ENCODE assay signal across 8 cellular contexts in the genomic region with DNA sequence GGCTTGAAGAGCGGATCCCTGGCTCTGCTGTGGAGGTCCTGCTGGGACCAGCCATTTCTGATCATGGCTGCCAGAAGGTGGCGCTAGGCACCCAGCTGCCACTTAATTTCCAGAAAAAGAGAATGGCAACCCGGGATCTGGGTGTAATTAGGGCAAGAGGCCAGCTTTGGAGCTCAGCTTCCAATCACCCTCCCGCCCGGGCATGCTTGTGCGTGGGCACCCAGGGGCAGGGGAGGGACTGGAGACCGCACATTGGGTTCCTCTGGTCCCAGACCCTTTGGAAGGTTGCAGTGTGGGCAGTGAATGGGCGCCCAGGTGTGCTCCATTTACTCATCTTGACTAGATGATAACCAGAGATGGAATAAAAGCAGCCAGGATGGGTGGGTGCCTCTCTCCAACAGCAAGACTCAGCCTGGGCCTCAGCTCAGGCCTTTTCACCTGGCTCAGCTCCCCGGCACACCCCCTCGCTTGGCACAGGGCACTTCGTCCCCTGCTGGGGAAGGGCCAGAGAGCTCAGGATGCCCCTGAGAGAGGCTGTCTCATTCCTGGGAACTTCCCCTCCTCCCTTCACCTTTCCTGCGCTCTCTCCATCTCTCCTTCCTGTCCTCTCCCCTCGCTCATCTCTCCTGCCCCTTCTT. TPM values are rescaled to one million over a fixed set of nuclear protein-coding genes. Genes with fewer than 3 reads are reported as not detected.
DNase-seq lines count a peak whose midpoint lies in the region; ATAC-seq, FAIRE-seq and TF ChIP-seq lines count a peak whose summit lies in the region.

No MANE protein-coding gene starts in this region.

- FAIRE-seq in bronchial epithelial cell (lab: Jason Lieb, UNC) = peak; percentile 55

- peaks cover 4% of the 10 kb centered on the region for H3K27me3 ChIP-seq in bronchial epithelial cell (ENCODE audit: control insufficient read depth, insufficient read depth, low read length)

- peak; percentile 22 for DNase-seq in DMS79 treated with DMSO at 0.1 percent for 48 hours (lab: John Stamatoyannopoulos, UW)
- peak; percentile 79 for DNase-seq in HT-29 (ENCODE audit: low spot score)
- peak; percentile 56 for DNase-seq in RPMI8226
- peak; percentile 49 for DNase-seq in bronchial epithelial cell (ENCODE audit: low read depth)
- DNase-seq in kidney tubule cell (ENCODE audit: low spot score) = peak; percentile 68
- peak; percentile 28 to 40 for DNase-seq in stimulated activated CD4-positive, alpha-beta T cell treated with anti-CD3 and anti-CD28 coated beads, Interleukin-4, amount 100 ng/mL, for 48 hours (ENCODE audit: low read depth in 2 of 2)

- no peak overlapping the region for H3K4me3 ChIP-seq in bronchial epithelial cell (ENCODE audit: low read depth, low read length)

- TF ChIP-seq CTCF in bronchial epithelial cell (IDR thresholded peaks at IDR 0.05; ENCODE audit: insufficient read depth, low read length, severe bottlenecking) = peak; percentile 86

- no peaks in the 10 kb centered on the region for H3K36me3 ChIP-seq in bronchial epithelial cell (ENCODE audit: control insufficient read depth, insufficient read depth, low read length)

- no peak for ATAC-seq in HG03342 (IDR thresholded peaks at IDR 0.05; ENCODE audit: unreplicated experiment)
- no peak for ATAC-seq in HG03095 (IDR thresholded peaks at IDR 0.05; ENCODE audit: unreplicated experiment)

RNA-seq across cellular contexts. Expression of a gene that starts 14.7 kb away (rescaled TPM):
- 3.4 and 3.5 TPM in 2 replicates for total RNA-seq in HT-29 (2014; rRNA removed; shearing (Covaris generic))
- 2.6 and 4.6 TPM in 2 replicates for total RNA-seq in bronchial epithelial cell

Comparison
In these comparisons a context has a peak if more than half of its experiments do, and no peak if none do; other contexts are left out.
1. DNase-seq: peak in every context shown above with its lines; median percentile 79 in HT-29; 68 in kidney tubule cell; 56 in RPMI8226; 49 in bronchial epithelial cell; 34 in stimulated activated CD4-positive, alpha-beta T cell treated with anti-CD3 and anti-CD28 coated beads, Interleukin-4, amount 100 ng/mL, for 48 hours; 22 in DMS79 treated with DMSO at 0.1 percent for 48 hours.